ENCODE assay signal across 14 cellular contexts in genomic region chr17:31722251-31723056, GRCh38.
DNase-seq lines count a peak whose midpoint lies in the region; ATAC-seq and TF ChIP-seq lines count a peak whose summit lies in the region.
"Had no signal": no experiment of that assay in that cellular context is flagged by ENCODE, and none has a peak within 500 bp of the region (broad histone marks: within the 10 kb centered on the region; RNA-seq: fewer than 3 reads in every experiment).

No MANE protein-coding gene starts in this region.

- TF ChIP-seq POLR2A in gastroesophageal sphincter (IDR thresholded peaks at IDR 0.05): no peak

- H3K4me3 Mint-ChIP-seq in activated CD8-positive, alpha-beta memory T cell treated with anti-CD3 and anti-CD28 coated beads, Interleukin-2, amount 10 ng/mL, durations not matched to agents 7 days and 5 days: no peak overlapping the region
- no peak overlapping the region for H3K4me3 Mint-ChIP-seq in activated naive CD4-positive, alpha-beta T cell treated with anti-CD3 and anti-CD28 coated beads, Interleukin-2, amount 10 ng/mL, durations not matched to agents 7 days and 5 days
- H3K4me3 Mint-ChIP-seq: brain had no signal

- in situ Hi-C loops in SK-MEL-5 (cut with HindIII; ENCODE audit: low pct_unique_long_range_greater_than_20kb, low sequenced_read_pairs): no loop called here

- H3K27ac ChIP-seq in gastroesophageal sphincter: peak overlapping the region in 3 of 4 donors; percentile 48 to 74 (median 71)
- H3K27ac ChIP-seq: C4-2B, Peyer's patch, thyroid gland had no signal

- H3K27ac Mint-ChIP-seq in activated CD8-positive, alpha-beta memory T cell treated with anti-CD3 and anti-CD28 coated beads, Interleukin-2, amount 10 ng/mL, durations not matched to agents 7 days and 5 days: no peak overlapping the region
- H3K27ac Mint-ChIP-seq in activated naive CD4-positive, alpha-beta T cell treated with anti-CD3 and anti-CD28 coated beads, Interleukin-2, amount 10 ng/mL, durations not matched to agents 7 days and 5 days: no peak overlapping the region
- H3K27ac Mint-ChIP-seq: brain had no signal

- H3K4me1 Mint-ChIP-seq in activated CD8-positive, alpha-beta memory T cell treated with anti-CD3 and anti-CD28 coated beads, Interleukin-2, amount 10 ng/mL, durations not matched to agents 7 days and 5 days: no peaks in the 10 kb centered on the region
- H3K4me1 Mint-ChIP-seq in activated naive CD4-positive, alpha-beta T cell treated with anti-CD3 and anti-CD28 coated beads, Interleukin-2, amount 10 ng/mL, durations not matched to agents 7 days and 5 days: no peaks in the 10 kb centered on the region
- H3K4me1 Mint-ChIP-seq: brain had no signal

- H3K4me1 ChIP-seq in gastroesophageal sphincter: peaks cover 0 to 40% (median 13%) of the 10 kb centered on the region in 3 donors
- H3K4me1 ChIP-seq: Peyer's patch had no signal

- DNase-seq in EL: peak; percentile 80
- DNase-seq in SK-MEL-5 (ENCODE audit: low read depth, low spot score): peak; percentile 8
- DNase-seq in pulmonary artery endothelial cell (ENCODE audit: low read depth, low spot score): peak; percentile 97
- no peak for DNase-seq in NCI-H1092 (lab: John Stamatoyannopoulos, UW)
- DNase-seq in activated CD8-positive, alpha-beta memory T cell treated with anti-CD3 and anti-CD28 coated beads, Interleukin-2, amount 10 ng/mL, durations not matched to agents 7 days and 5 days: no peak
- DNase-seq in RKO (ENCODE audit: low spot score): no peak
- no peak for DNase-seq in activated naive CD4-positive, alpha-beta T cell treated with anti-CD3 and anti-CD28 coated beads, Interleukin-2, amount 10 ng/mL, durations not matched to agents 7 days and 5 days
- DNase-seq: erythroblast, kidney, Peyer's patch, thyroid gland had no signal

- CTCF ChIA-PET in activated CD8-positive, alpha-beta memory T cell treated with anti-CD3 and anti-CD28 coated beads, Interleukin-2, amount 10 ng/mL, durations not matched to agents 7 days and 5 days (lab: Charles Lee): interaction anchor here (1.0 kb wide), 1 partner anchor 10 kb away, joined by 3 read pairs; no protein-coding TSS in a partner anchor
- CTCF ChIA-PET in activated naive CD4-positive, alpha-beta T cell treated with anti-CD3 and anti-CD28 coated beads, Interleukin-2, amount 10 ng/mL, durations not matched to agents 7 days and 5 days (lab: Charles Lee): no interaction called here

- peaks cover 5% of the 10 kb centered on the region for H3K27me3 Mint-ChIP-seq in activated CD8-positive, alpha-beta memory T cell treated with anti-CD3 and anti-CD28 coated beads, Interleukin-2, amount 10 ng/mL, durations not matched to agents 7 days and 5 days
- peaks cover 13% of the 10 kb centered on the region for H3K27me3 Mint-ChIP-seq in activated naive CD4-positive, alpha-beta T cell treated with anti-CD3 and anti-CD28 coated beads, Interleukin-2, amount 10 ng/mL, durations not matched to agents 7 days and 5 days
- H3K27me3 Mint-ChIP-seq: brain had no signal

- peak in 2 of 4 experiments; percentile 20 to 21 for TF ChIP-seq CTCF in gastroesophageal sphincter (IDR thresholded peaks at IDR 0.05)

- no peaks in the 10 kb centered on the region for H3K36me3 Mint-ChIP-seq in activated CD8-positive, alpha-beta memory T cell treated with anti-CD3 and anti-CD28 coated beads, Interleukin-2, amount 10 ng/mL, durations not matched to agents 7 days and 5 days
- no peaks in the 10 kb centered on the region for H3K36me3 Mint-ChIP-seq in activated naive CD4-positive, alpha-beta T cell treated with anti-CD3 and anti-CD28 coated beads, Interleukin-2, amount 10 ng/mL, durations not matched to agents 7 days and 5 days
- H3K36me3 Mint-ChIP-seq: brain had no signal

- no peaks in the 10 kb centered on the region for H3K36me3 ChIP-seq in gastroesophageal sphincter
- H3K36me3 ChIP-seq: Peyer's patch, thyroid gland had no signal

- ATAC-seq in gastroesophageal sphincter: peak; percentile 73
- no peak for ATAC-seq in activated CD8-positive, alpha-beta memory T cell treated with anti-CD3 and anti-CD28 coated beads, Interleukin-2, amount 10 ng/mL, durations not matched to agents 7 days and 5 days

- no peak overlapping the region for H3K4me3 ChIP-seq in gastroesophageal sphincter
- H3K4me3 ChIP-seq: Peyer's patch, thyroid gland had no signal

- WGBS in gastroesophageal sphincter (ENCODE audit: low coverage in 1 of 2), 2 donors: 44 to 57% methylated on average over 9 to 12 of the region's 14 CpGs

- TF ChIP-seq EP300 in gastroesophageal sphincter (IDR thresholded peaks at IDR 0.05): no peak

- no peaks in the 10 kb centered on the region for H3K9me3 ChIP-seq in gastroesophageal sphincter
- H3K9me3 ChIP-seq: Peyer's patch, thyroid gland had no signal

- H3K9me3 Mint-ChIP-seq in activated CD8-positive, alpha-beta memory T cell treated with anti-CD3 and anti-CD28 coated beads, Interleukin-2, amount 10 ng/mL, durations not matched to agents 7 days and 5 days (ENCODE audit: low read depth): no peaks in the 10 kb centered on the region
- no peaks in the 10 kb centered on the region for H3K9me3 Mint-ChIP-seq in activated naive CD4-positive, alpha-beta T cell treated with anti-CD3 and anti-CD28 coated beads, Interleukin-2, amount 10 ng/mL, durations not matched to agents 7 days and 5 days

- H3K27me3 ChIP-seq in gastroesophageal sphincter: no peaks in the 10 kb centered on the region
- H3K27me3 ChIP-seq: Peyer's patch, thyroid gland had no signal

Comparison
In these comparisons a context has a peak if more than half of its experiments do, and no peak if none do; other contexts are left out.
1. DNase-seq: peak in EL (single experiment), SK-MEL-5 (single experiment) and pulmonary artery endothelial cell (single experiment); none in NCI-H1092 (single experiment), activated CD8-positive, alpha-beta memory T cell treated with anti-CD3 and anti-CD28 coated beads, Interleukin-2, amount 10 ng/mL, durations not matched to agents 7 days and 5 days (single experiment), RKO (single experiment) and activated naive CD4-positive, alpha-beta T cell treated with anti-CD3 and anti-CD28 coated beads, Interleukin-2, amount 10 ng/mL, durations not matched to agents 7 days and 5 days (single experiment).